ENCODE assay signal across 8 cellular contexts in genomic region chr9:99184427-99185327, GRCh38. TPM values are rescaled to one million over a fixed set of nuclear protein-coding genes. Genes with fewer than 3 reads are reported as not detected.
DNase-seq lines count a peak whose midpoint lies in the region; ATAC-seq and TF ChIP-seq lines count a peak whose summit lies in the region.

No MANE protein-coding gene starts in this region.

- H3K9me3 ChIP-seq in right atrium auricular region, result no peaks in the 10 kb centered on the region

- H3K4me1 ChIP-seq in right atrium auricular region, result peaks cover 0 to 11% of the 10 kb centered on the region in 2 donors

- H3K27me3 ChIP-seq in right atrium auricular region, result no peaks in the 10 kb centered on the region

- DNase-seq in GM12865 (ENCODE audit: low read depth) (peak; percentile 95), NCI-H1436 treated with DMSO at 0.1 percent for 48 hours (lab: John Stamatoyannopoulos, UW) (peak; percentile 36), T-helper 1 cell (peak; percentile 38 to 79 (median 62)), amniotic stem cell (lab: John Stamatoyannopoulos, UW) (peak; percentile 86), right atrium auricular region (ENCODE audit: low spot score) (peak; percentile 93), retinal pigment epithelial cell (ENCODE audit: low read depth) (peak; percentile 52)

- peak overlapping the region; percentile 30 to 59 for H3K27ac ChIP-seq in right atrium auricular region

- H3K4me3 ChIP-seq in GM12865 (ENCODE audit: low read depth, low read length) (no peak overlapping the region), right atrium auricular region (peak overlapping the region in 1 of 2 donors; percentile 43), retinal pigment epithelial cell (ENCODE audit: low read length) (peak overlapping the region; percentile 45)

- H3K36me3 ChIP-seq in right atrium auricular region, result no peaks in the 10 kb centered on the region

- ATAC-seq in HG02763 (IDR thresholded peaks at IDR 0.05; ENCODE audit: unreplicated experiment) (peak; percentile 41), HG03469 (IDR thresholded peaks at IDR 0.05; ENCODE audit: unreplicated experiment) (no peak)

- TF ChIP-seq CTCF in GM12865 (IDR thresholded peaks at IDR 0.05; ENCODE audit: insufficient read depth, low read depth, low read length, missing control alignments) (peak; percentile 93), right atrium auricular region (IDR thresholded peaks at IDR 0.05) (peak; percentile 86 to 96), retinal pigment epithelial cell (conservative IDR thresholded peaks at IDR 0.05; ENCODE audit: low read depth, low read length) (peak; percentile 97)

RNA-seq across cellular contexts. Expression of gene ALG2, which starts 37.1 kb away (rescaled TPM):
- total RNA-seq in right atrium auricular region, result 10 to 100 TPM; 21.6 to 26.2 TPM

RNA-seq across cellular contexts. Expression of gene SEC61B, which starts 37.4 kb away (rescaled TPM):
- 10 to 100 TPM; 29.4 to 53.1 TPM for total RNA-seq in right atrium auricular region

Comparison
In these comparisons a context has a peak if more than half of its experiments do, and no peak if none do; other contexts are left out.
1. DNase-seq: peak in every context shown above with its lines; median percentile 95 in GM12865; 93 in right atrium auricular region; 86 in amniotic stem cell; 62 in T-helper 1 cell; 52 in retinal pigment epithelial cell; 36 in NCI-H1436 treated with DMSO at 0.1 percent for 48 hours.